ENCODE assay signal across 8 cellular contexts in genomic region chr10:67849331-67850011, GRCh38. TPM values are rescaled to one million over a fixed set of nuclear protein-coding genes. Genes with fewer than 3 reads are reported as not detected.
DNase-seq lines count a peak whose midpoint lies in the region; ATAC-seq and TF ChIP-seq lines count a peak whose summit lies in the region.

No MANE protein-coding gene starts in this region.

- intact Hi-C loops in heart right ventricle (cut with DNase I), result loop anchor here in 8 of 10 donors (10.0 kb wide), 3 partner anchors 225 to 455 kb away; partner anchors contain the start of gene HERC4 (in 2 of the 8)

- peak overlapping the region; percentile 83 for H2AFZ ChIP-seq in SU-DHL-6 (ENCODE audit: low read depth, low read length, severe bottlenecking)

- H3K27ac Mint-ChIP-seq in type B pancreatic cell, result peak overlapping the region; percentile 92

- peak overlapping the region; percentile 96 for H3K4me3 Mint-ChIP-seq in type B pancreatic cell

- H3F3A ChIP-seq in SU-DHL-6 (ENCODE audit: insufficient read depth), result no peaks in the 10 kb centered on the region

- H3K4me2 ChIP-seq in SU-DHL-6 (ENCODE audit: low read depth, low read length, poor library complexity, severe bottlenecking), result peak overlapping the region; percentile 82

- H3K9me3 Mint-ChIP-seq in type B pancreatic cell, result no peaks in the 10 kb centered on the region

- H3K4me3 ChIP-seq in GM12875 (ENCODE audit: low read depth, low read length), result peak overlapping the region; percentile 71
- peak overlapping the region; percentile 84 for H3K4me3 ChIP-seq in SU-DHL-6 (ENCODE audit: insufficient read depth, low read length, poor library complexity, severe bottlenecking)
- peak overlapping the region; percentile 100 for H3K4me3 ChIP-seq in adipocyte (ENCODE audit: low read length)
- H3K4me3 ChIP-seq in heart right ventricle, result peak overlapping the region; percentile 26 to 86 (median 70)

- peaks cover 4% of the 10 kb centered on the region for H3K4me1 Mint-ChIP-seq in type B pancreatic cell (ENCODE audit: unreplicated experiment)

- DNase-seq in NCI-H1417 (lab: John Stamatoyannopoulos, UW) (peak; percentile 81 to 92 (median 82)), adipocyte (ENCODE audit: low read depth) (peak; percentile 97), heart right ventricle (peak; percentile 98), pons (ENCODE audit: low spot score) (peak; percentile 95), type B pancreatic cell (ENCODE audit: extremely low spot score, unreplicated experiment) (peak; percentile 89)

- peak; percentile 96 for ATAC-seq in HG02763 (IDR thresholded peaks at IDR 0.05; ENCODE audit: unreplicated experiment)
- peak; percentile 94 to 100 (median 99) for ATAC-seq in heart right ventricle

- no peaks in the 10 kb centered on the region for H3K27me3 Mint-ChIP-seq in type B pancreatic cell

- H3K27me3 ChIP-seq in SU-DHL-6 (ENCODE audit: low read length) (no peaks in the 10 kb centered on the region), adipocyte (replicated peaks; ENCODE audit: control insufficient read depth, insufficient read depth, low read length) (no peaks in the 10 kb centered on the region), heart right ventricle (no peaks in the 10 kb centered on the region)

- H3K27ac ChIP-seq in SU-DHL-6 (ENCODE audit: low read depth, low read length) (peak overlapping the region; percentile 39), heart right ventricle (peak overlapping the region; percentile 70 to 99 (median 93))

- 0% methylated on average over 36 of the region's 36 CpGs for WGBS in heart right ventricle, 2 donors

- H3K36me3 ChIP-seq in SU-DHL-6 (ENCODE audit: low read length), result no peaks in the 10 kb centered on the region
- no peaks in the 10 kb centered on the region for H3K36me3 ChIP-seq in adipocyte (ENCODE audit: control insufficient read depth, insufficient read depth, low read length, severe bottlenecking)
- H3K36me3 ChIP-seq in heart right ventricle, result no peaks in the 10 kb centered on the region

- H3K9ac ChIP-seq in SU-DHL-6 (ENCODE audit: low read length), result peak overlapping the region; percentile 80
- peak overlapping the region; percentile 100 for H3K9ac ChIP-seq in adipocyte (ENCODE audit: low read length)

- no peaks in the 10 kb centered on the region for H3K36me3 Mint-ChIP-seq in type B pancreatic cell

- no peak for TF ChIP-seq CTCF in GM12875 (IDR thresholded peaks at IDR 0.05; ENCODE audit: borderline replicate concordance, insufficient read depth, low read depth, low read length)
- TF ChIP-seq CTCF in SU-DHL-6 (IDR thresholded peaks at IDR 0.05; ENCODE audit: insufficient read depth, low read length, poor library complexity, severe bottlenecking), result no peak
- peak in 1 of 9 donors; percentile 29 for TF ChIP-seq CTCF in heart right ventricle (IDR thresholded peaks at IDR 0.05)
- TF ChIP-seq CTCF in type B pancreatic cell (conservative IDR thresholded peaks at IDR 0.05), result no peak

- H4K20me1 ChIP-seq in SU-DHL-6 (ENCODE audit: low read depth, low read length), result no peaks in the 10 kb centered on the region

- no peaks in the 10 kb centered on the region for H3K4me1 ChIP-seq in adipocyte (ENCODE audit: control insufficient read depth, insufficient read depth, low read length)
- H3K4me1 ChIP-seq in heart right ventricle, result peaks cover 0 to 8% (median 6%) of the 10 kb centered on the region in 9 donors

- H3K9me3 ChIP-seq in SU-DHL-6 (ENCODE audit: insufficient read depth, low read length) (no peaks in the 10 kb centered on the region), adipocyte (ENCODE audit: control insufficient read depth, low read length) (no peaks in the 10 kb centered on the region), heart right ventricle (no peaks in the 10 kb centered on the region)

- H3K9me2 ChIP-seq in SU-DHL-6 (replicated peaks; ENCODE audit: insufficient read depth, low read length), result no peaks in the 10 kb centered on the region

- H3K79me2 ChIP-seq in SU-DHL-6 (ENCODE audit: insufficient read depth, low read length), result no peaks in the 10 kb centered on the region

RNA-seq across cellular contexts. Expression of gene DNAJC12, which starts 11.5 kb away (rescaled TPM):
- total RNA-seq in heart right ventricle, result 10 to 100 TPM in 1 of 10 donors, 1 to 10 TPM in 9; 3.5 to 12.2 (median 5.1) TPM
- 1 to 10 TPM; 1.4 to 4.5 TPM for polyA plus RNA-seq in heart right ventricle
- total RNA-seq in type B pancreatic cell (ENCODE audit: low replicate concordance), result 15.7 and 19.4 TPM in 2 replicates

RNA-seq across cellular contexts. Expression of gene SIRT1, which starts 35.0 kb away (rescaled TPM):
- 10 to 100 TPM in 9 of 10 donors, 1 to 10 TPM in 1; 9.9 to 18.0 (median 14.0) TPM for total RNA-seq in heart right ventricle
- polyA plus RNA-seq in heart right ventricle, result 1 to 10 TPM; 4.9 to 8.9 TPM
- 22.2 and 30.4 TPM in 2 replicates for total RNA-seq in type B pancreatic cell (ENCODE audit: low replicate concordance)

Comparison
In these comparisons a context has a peak if more than half of its experiments do, and no peak if none do; other contexts are left out.
1. Peak in every context shown above with its lines: DNase-seq, ATAC-seq, H3K4me3 ChIP-seq and H3K27ac ChIP-seq.